Comparison of ENCODE assay signal across 26 cellular contexts in genomic region chr6:88810089-88810488, GRCh38.
"Had no signal": no experiment of that assay in that cellular context is flagged by ENCODE, and none has a peak within 500 bp of the region (broad histone marks: within the 10 kb centered on the region; RNA-seq: fewer than 3 reads in every experiment).

No MANE protein-coding gene starts in this region.

- ATAC-seq: stimulated activated effector memory CD8-positive, alpha-beta T cell treated with anti-CD3 and anti-CD28 coated beads, Interleukin-12 subunit alpha, Interleukin-12 subunit beta, amount 100 ng/mL, for 72 hours; stimulated activated memory B cell treated with anti-CD40 and anti-IgM and Interleukin-4, amounts not matched to agents 10 μg/mL and 1 μg/mL and 100 μg/mL, for 72 hours; stimulated activated naive B cell treated with anti-CD40 and anti-IgM and Interleukin-4, amounts not matched to agents 10 μg/mL and 1 μg/mL and 100 μg/mL, for 72 hours; stimulated activated naive CD8-positive, alpha-beta T cell treated with anti-CD3 and anti-CD28 coated beads, Interleukin-15, amount 100 ng/mL, for 72 hours; stimulated activated naive CD8-positive, alpha-beta T cell treated with anti-CD3 and anti-CD28 coated beads, Interleukin-15, Interleukin-2, amounts not matched to agents 100 U/mL and 50 U/mL, for 24 hours; upper lobe of right lung had no signal

- H3K9me3 ChIP-seq: stomach, suprapubic skin, testis, thoracic aorta, thyroid gland, tibial artery, upper lobe of right lung, uterus, vagina had no signal

- H3K27me3 ChIP-seq: stomach, suprapubic skin, testis, thyroid gland, tibial artery, tibial nerve, transverse colon, upper lobe of left lung, upper lobe of right lung, uterus, vagina had no signal

- H3K36me3 ChIP-seq: thoracic aorta, thyroid gland, upper lobe of left lung, upper lobe of right lung, uterus, vagina had no signal

- DNase-seq: stimulated activated CD4-positive, alpha-beta T cell treated with anti-CD3 and anti-CD28 coated beads, Interleukin-2, amount 100 ng/mL, for 48 hours; stimulated activated CD4-positive, alpha-beta T cell treated with anti-CD3 and anti-CD28 coated beads, Interleukin-4, amount 100 ng/mL, for 1 hour; stimulated activated CD4-positive, alpha-beta T cell treated with anti-CD3 and anti-CD28 coated beads, Interleukin-4, amount 100 ng/mL, for 24 hours; stimulated activated CD4-positive, alpha-beta T cell treated with anti-CD3 and anti-CD28 coated beads, Interleukin-4, amount 100 ng/mL, for 4 hours; stimulated activated CD8-positive, alpha-beta memory T cell treated with anti-CD3 and anti-CD28 coated beads, Interleukin-4, amount 100 ng/mL, for 48 hours; stimulated activated naive B cell treated with anti-CD40 and anti-IgM and Interleukin-4, amounts not matched to agents 10 μg/mL and 1 μg/mL and 100 μg/mL, for 72 hours; stimulated activated naive CD4-positive, alpha-beta T cell; stimulated activated naive CD4-positive, alpha-beta T cell treated with Interleukin-2 at 50 U/mL for 16 hours; stimulated activated naive CD8-positive, alpha-beta T cell treated with anti-CD3 and anti-CD28 coated beads, Interleukin-15, amount 100 ng/mL, for 72 hours; stimulated activated naive CD8-positive, alpha-beta T cell treated with anti-CD3 and anti-CD28 coated beads, Interleukin-15, Interleukin-2, amounts not matched to agents 100 U/mL and 50 U/mL, for 24 hours; stomach; substantia nigra; testis; thyroid gland; tibial artery; transverse colon; trophoblast cell; upper lobe of left lung; upper lobe of right lung; uterus had no signal

- H3K4me3 ChIP-seq: stomach, suprapubic skin, testis, thoracic aorta, thyroid gland, tibial artery, tibial nerve, transverse colon, upper lobe of left lung, upper lobe of right lung, uterus, vagina had no signal

- H3K4me1 ChIP-seq: stomach, suprapubic skin, testis, tibial nerve, transverse colon, upper lobe of left lung, upper lobe of right lung, uterus, vagina had no signal

- H3K27ac ChIP-seq: stomach, suprapubic skin, testis, thoracic aorta, thyroid gland, tibial artery, tibial nerve, transverse colon, upper lobe of left lung, upper lobe of right lung, uterus, vagina had no signal
